In the genomic region with DNA sequence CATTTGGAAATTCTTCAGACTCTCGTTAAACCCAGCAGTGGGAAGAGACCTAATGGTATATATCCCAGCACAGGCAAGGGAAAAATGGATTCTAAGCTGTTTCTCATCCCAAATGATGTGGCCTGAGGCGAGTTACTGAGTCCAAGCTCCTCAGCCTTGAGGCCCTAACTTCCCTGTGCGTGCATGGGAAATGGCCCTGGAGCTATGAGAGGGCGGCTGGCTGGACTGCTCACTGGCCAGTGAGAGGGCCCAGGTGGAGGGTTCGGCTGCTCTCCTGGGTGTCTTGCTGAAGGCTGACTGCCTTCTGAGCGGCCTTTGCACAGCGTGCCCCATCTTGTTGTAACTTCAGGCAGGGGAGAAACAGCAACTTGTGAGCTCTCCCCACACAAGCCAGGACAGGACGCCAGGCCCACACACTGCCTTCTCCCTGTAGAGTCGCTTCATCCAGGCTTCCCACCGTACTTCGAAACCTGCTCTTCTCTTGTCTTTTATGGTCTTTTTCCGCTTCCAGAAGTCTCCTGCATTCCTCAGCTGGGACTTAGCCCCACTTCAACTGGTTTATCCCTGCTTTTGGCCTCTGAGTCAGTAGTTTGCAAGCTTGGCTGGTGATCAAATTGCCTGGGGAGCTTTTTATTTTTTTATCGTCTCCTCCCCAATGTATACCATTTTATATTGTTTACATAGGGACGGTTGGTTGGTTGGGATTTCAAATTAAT, we compare ENCODE assay signal across 10 cellular contexts. TPM values are rescaled to one million over a fixed set of nuclear protein-coding genes. Genes with fewer than 3 reads are reported as not detected.
DNase-seq lines count a peak whose midpoint lies in the region; ATAC-seq and TF ChIP-seq lines count a peak whose summit lies in the region.
"Had no signal": no experiment of that assay in that cellular context is flagged by ENCODE, and none has a peak within 500 bp of the region (broad histone marks: within the 10 kb centered on the region; RNA-seq: fewer than 3 reads in every experiment).

No MANE protein-coding gene starts in this region.

- peak; percentile 16 for DNase-seq in A673 (ENCODE audit: low spot score)
- peak; percentile 42 for DNase-seq in HT-29 (ENCODE audit: low spot score)
- DNase-seq in breast epithelium (ENCODE audit: low spot score in 2 of 2) = peak in 1 of 2 donors; percentile 84
- DNase-seq in left lung = no peak
- no peak for DNase-seq in SW480 (ENCODE audit: low spot score)
- DNase-seq in activated CD4-positive, CD25-positive, alpha-beta regulatory T cell treated with anti-CD3 and anti-CD28 coated beads, Interleukin-2, amount 50 U/mL, for 72 hours = no peak
- DNase-seq in NK-92 (lab: John Stamatoyannopoulos, UW; ENCODE audit: unreplicated experiment) = no peak
- DNase-seq in amygdala (lab: John Stamatoyannopoulos, UW) = no peak
- DNase-seq: anterior cingulate cortex had no signal

- CTCF ChIA-PET in A673 (lab: Charles Lee) = no interaction called here

- BruUV-seq in A673 (replicated peaks; lab: Mats Ljungman, UMichigan) = no TSS peak

- TF ChIP-seq POLR2A in breast epithelium (IDR thresholded peaks at IDR 0.05) = no peak

- TF ChIP-seq CTCF in A673 (conservative IDR thresholded peaks at IDR 0.05; ENCODE audit: low read depth, low read length) (no peak), breast epithelium (IDR thresholded peaks at IDR 0.05) (no peak), left lung (IDR thresholded peaks at IDR 0.05) (no peak)

- H3K36me3 ChIP-seq in A673 (ENCODE audit: insufficient read depth, low read length, poor library complexity, severe bottlenecking) = no peaks in the 10 kb centered on the region
- no peaks in the 10 kb centered on the region for H3K36me3 ChIP-seq in breast epithelium
- no peaks in the 10 kb centered on the region for H3K36me3 ChIP-seq in left lung
- H3K36me3 ChIP-seq: BLaER1 treated with 17β-estradiol and CSF1 and Interleukin-3, amounts not matched to agents 10 nM and 100 nM had no signal

- H3K9me3 ChIP-seq in A673 (ENCODE audit: low read depth, low read length, poor library complexity, severe bottlenecking) (no peaks in the 10 kb centered on the region), breast epithelium (no peaks in the 10 kb centered on the region), left lung (no peaks in the 10 kb centered on the region)
- H3K9me3 ChIP-seq: BLaER1 treated with 17β-estradiol and CSF1 and Interleukin-3, amounts not matched to agents 10 nM and 100 nM had no signal

- H3K27ac ChIP-seq in A673 (ENCODE audit: low read depth, low read length, poor library complexity, severe bottlenecking) (no peak overlapping the region), breast epithelium (peak overlapping the region; percentile 52 to 68), left lung (peak overlapping the region in 1 of 2 donors; percentile 73)
- H3K27ac ChIP-seq: BLaER1 treated with 17β-estradiol and CSF1 and Interleukin-3, amounts not matched to agents 10 nM and 100 nM had no signal

- H3K4me1 ChIP-seq in A673 (ENCODE audit: insufficient read depth, low read length, poor library complexity, severe bottlenecking) (no peaks in the 10 kb centered on the region), breast epithelium (no peaks in the 10 kb centered on the region), left lung (peaks cover 0 to 7% of the 10 kb centered on the region in 2 donors)
- H3K4me1 ChIP-seq: BLaER1 treated with 17β-estradiol and CSF1 and Interleukin-3, amounts not matched to agents 10 nM and 100 nM had no signal

- intact Hi-C loops in A673 (cut with micrococcal nuclease; ENCODE audit: unreplicated experiment) = no loop called here
- intact Hi-C loops in breast epithelium (cut with DNase I; ENCODE audit: low total_unique reads) = no loop called here
- intact Hi-C loops in left lung (cut with DNase I) = no loop called here

- POLR2A ChIA-PET in A673 (lab: Charles Lee; ENCODE audit: low non-redundant PET) = interaction anchor here (0.6 to 0.7 kb wide), 2 partner anchors 21 to 331 kb away, joined by 3 to 11 read pairs; no protein-coding TSS in a partner anchor

- no peak overlapping the region for H3K4me3 ChIP-seq in A673 (ENCODE audit: low read depth, low read length, poor library complexity, severe bottlenecking)
- peak overlapping the region in 1 of 3 donors; percentile 2 for H3K4me3 ChIP-seq in breast epithelium
- H3K4me3 ChIP-seq in left lung = no peak overlapping the region
- H3K4me3 ChIP-seq: BLaER1 treated with 17β-estradiol and CSF1 and Interleukin-3, amounts not matched to agents 10 nM and 100 nM had no signal

- ATAC-seq in left lung = peak; percentile 92

- H3K27me3 ChIP-seq in A673 (replicated peaks; ENCODE audit: insufficient read depth, low read depth, low read length, poor library complexity) (no peaks in the 10 kb centered on the region), breast epithelium (no peaks in the 10 kb centered on the region), left lung (peaks cover 0 to 22% of the 10 kb centered on the region in 2 donors)
- H3K27me3 ChIP-seq: BLaER1 treated with 17β-estradiol and CSF1 and Interleukin-3, amounts not matched to agents 10 nM and 100 nM had no signal

RNA-seq across cellular contexts. Expression of gene CDH3, which starts 13.3 kb away (rescaled TPM):
- total RNA-seq in A673 (2021) = 0.15 TPM in 1 of 2 replicates, not detected in the other
- 2.9 and 4.2 TPM in 2 replicates for total RNA-seq in HT-29 (2014; rRNA removed; shearing (Covaris generic))
- 10 to 100 TPM in 2 of 3 donors, under 1 TPM in 1; 0.32 to 62.6 (median 39.0) TPM for total RNA-seq in breast epithelium
- total RNA-seq in left lung = 10 to 100 TPM; 12.8 to 59.7 TPM

Comparison
In these comparisons a context has a peak if more than half of its experiments do, and no peak if none do; other contexts are left out.
1. DNase-seq: peak in A673 (single experiment) and HT-29 (single experiment); none in left lung (0 of 2), SW480 (single experiment), activated CD4-positive, CD25-positive, alpha-beta regulatory T cell treated with anti-CD3 and anti-CD28 coated beads, Interleukin-2, amount 50 U/mL, for 72 hours (single experiment), NK-92 (single experiment) and amygdala (0 of 56).